Comparison of ENCODE assay signal across 25 cellular contexts in genomic region chr2:112848833-112849232, GRCh38. TPM values are rescaled to one million over a fixed set of nuclear protein-coding genes. Genes with fewer than 3 reads are reported as not detected.
DNase-seq lines count a peak whose midpoint lies in the region; ATAC-seq, FAIRE-seq and TF ChIP-seq lines count a peak whose summit lies in the region.
"Had no signal": no experiment of that assay in that cellular context is flagged by ENCODE, and none has a peak within 500 bp of the region (broad histone marks: within the 10 kb centered on the region; RNA-seq: fewer than 3 reads in every experiment).

No MANE protein-coding gene starts in this region.

- H3K27ac Mint-ChIP-seq in GM23338, result peak overlapping the region; percentile 4; the same call in 1 of the 2 replicates
- H3K27ac Mint-ChIP-seq in WTC11, result peak overlapping the region; percentile 75
- H3K27ac Mint-ChIP-seq: CD4-positive, alpha-beta memory T cell; T-helper 17 cell had no signal

- peak overlapping the region; percentile 81; the same call in 1 of the 2 replicates for H3K27ac ChIP-seq in GM23338 (ENCODE audit: low read depth)
- no peak overlapping the region for H3K27ac ChIP-seq in esophagus muscularis mucosa (replicated peaks in 1 of 4)
- H3K27ac ChIP-seq in Peyer's patch, result no peak overlapping the region
- H3K27ac ChIP-seq: A549, SJCRH30 had no signal

- peaks cover 44% of the 10 kb centered on the region for H3K4me1 ChIP-seq in GM23338 (ENCODE audit: insufficient read depth)
- H3K4me1 ChIP-seq in esophagus muscularis mucosa, result no peaks in the 10 kb centered on the region
- H3K4me1 ChIP-seq in Peyer's patch, result no peaks in the 10 kb centered on the region
- H3K4me1 ChIP-seq: A549, Caco-2, SJCRH30 had no signal

- no peaks in the 10 kb centered on the region for H4K20me1 ChIP-seq in GM23338 (replicated peaks; ENCODE audit: insufficient read depth)

- H3K9me3 Mint-ChIP-seq in GM23338, result peaks cover 20% of the 10 kb centered on the region
- H3K9me3 Mint-ChIP-seq in WTC11, result peaks cover 8% of the 10 kb centered on the region

- no peaks in the 10 kb centered on the region for H3K9me3 ChIP-seq in esophagus muscularis mucosa
- no peaks in the 10 kb centered on the region for H3K9me3 ChIP-seq in Peyer's patch
- H3K9me3 ChIP-seq: A549, Caco-2, SJCRH30 had no signal

- H3K4me3 ChIP-seq in GM23338 (0 out of 2 replicates have a peak overlapping the region, but pooled peaks have one; percentile 14), esophagus muscularis mucosa (no peak overlapping the region), Peyer's patch (no peak overlapping the region)
- H3K4me3 ChIP-seq: A549, SJCRH30 had no signal

- H3K27me3 ChIP-seq in GM23338 (ENCODE audit: insufficient read depth), result no peaks in the 10 kb centered on the region
- no peaks in the 10 kb centered on the region for H3K27me3 ChIP-seq in esophagus muscularis mucosa
- H3K27me3 ChIP-seq in Peyer's patch, result no peaks in the 10 kb centered on the region
- H3K27me3 ChIP-seq: SJCRH30 had no signal

- peak overlapping the region; percentile 61 for H3K4me2 ChIP-seq in GM23338
- H3K4me2 ChIP-seq: A549 had no signal

- TF ChIP-seq CTCF in GM23338 (conservative IDR thresholded peaks at IDR 0.05; ENCODE audit: low read depth in 2 of 2) (no peak), WTC11 (IDR thresholded peaks at IDR 0.05) (no peak), esophagus muscularis mucosa (IDR thresholded peaks at IDR 0.05) (no peak), Peyer's patch (IDR thresholded peaks at IDR 0.05) (no peak), D721Med (IDR thresholded peaks at IDR 0.05; ENCODE audit: insufficient read depth, missing control alignments) (no peak)

- WGBS in esophagus muscularis mucosa, result 82% methylated on average over 1 of the region's 1 CpG

- intact Hi-C loops in esophagus muscularis mucosa (cut with DNase I), result no loop called here

- H3K4me1 Mint-ChIP-seq in GM23338, result peaks cover 43% of the 10 kb centered on the region
- H3K4me1 Mint-ChIP-seq in WTC11, result peaks cover 47% of the 10 kb centered on the region
- H3K4me1 Mint-ChIP-seq: CD4-positive, alpha-beta memory T cell; T-helper 17 cell had no signal

- DNase-seq in COR-L47 (lab: John Stamatoyannopoulos, UW), result peak; percentile 66
- DNase-seq in GM23338 (ENCODE audit: low spot score), result no peak
- DNase-seq in WTC11 (ENCODE audit: low spot score), result no peak
- peak; percentile 80 for DNase-seq in esophagus muscularis mucosa (ENCODE audit: extremely low spot score)
- DNase-seq in Peyer's patch, result no peak
- DNase-seq in left lobe of liver (ENCODE audit: low spot score), result no peak
- no peak for DNase-seq in D721Med (ENCODE audit: insufficient read length, low spot score)
- DNase-seq: AML-193; C1 segment of cervical spinal cord; Caco-2; CD4-positive, alpha-beta memory T cell; DMS79 treated with DMSO at 0.1 percent for 48 hours; KBM-7; MV-4-11; NCI-H1105; NCI-H1436 treated with DMSO at 0.1 percent for 48 hours; NCI-H1930; NCI-H510A; PC-3; SJCRH30; T-helper 17 cell had no signal

- peak; percentile 44 for ATAC-seq in GM23338
- peak; percentile 43 for ATAC-seq in WTC11
- ATAC-seq in left lobe of liver, result no peak
- ATAC-seq: A549, PC-3, Right ventricle myocardium inferior, SK-N-SH treated with all-trans-retinoic acid at 6 μM for 48 hours, T-helper 17 cell had no signal

- no peaks in the 10 kb centered on the region for H3K79me2 ChIP-seq in GM23338 (replicated peaks; ENCODE audit: insufficient read depth)

- H2AFZ ChIP-seq in GM23338, result 0 out of 2 replicates have a peak overlapping the region, but pooled peaks have one; percentile 23

- FAIRE-seq in D721Med (lab: Jason Lieb, UNC), result no peak
- FAIRE-seq: A549 had no signal

- H3K36me3 ChIP-seq in GM23338 (ENCODE audit: insufficient read depth) (no peaks in the 10 kb centered on the region), esophagus muscularis mucosa (no peaks in the 10 kb centered on the region), Peyer's patch (no peaks in the 10 kb centered on the region)
- H3K36me3 ChIP-seq: SJCRH30 had no signal

- 0 out of 2 replicates have a peak, but pooled peaks cover 2% of the 10 kb centered on the region for H3K9me2 ChIP-seq in GM23338 (ENCODE audit: insufficient read depth)

- CTCF ChIA-PET in WTC11 (lab: Charles Lee), result interaction anchor here (0.9 to 4.1 kb wide), 3 partner anchors 36 to 99 kb away, joined by 3 to 21 read pairs (median 4); no protein-coding TSS in a partner anchor

- no peak for TF ChIP-seq EP300 in esophagus muscularis mucosa (IDR thresholded peaks at IDR 0.05)

- peaks cover 5% of the 10 kb centered on the region; the same call in 1 of the 2 replicates for H3F3A ChIP-seq in GM23338 (replicated peaks; ENCODE audit: low read depth)

- POLR2A ChIA-PET in WTC11 (lab: Charles Lee), result no interaction called here

- H3K36me3 Mint-ChIP-seq in GM23338 (ENCODE audit: low read depth) (peaks cover 11% of the 10 kb centered on the region), WTC11 (peaks cover 7% of the 10 kb centered on the region)
- H3K36me3 Mint-ChIP-seq: CD4-positive, alpha-beta memory T cell had no signal

- TF ChIP-seq POLR2A in esophagus muscularis mucosa (IDR thresholded peaks at IDR 0.05; ENCODE audit: low read depth), result no peak
- TF ChIP-seq POLR2A in Peyer's patch (IDR thresholded peaks at IDR 0.05), result no peak

- H3K4me3 Mint-ChIP-seq in GM23338 (no peak overlapping the region), WTC11 (no peak overlapping the region)
- H3K4me3 Mint-ChIP-seq: CD4-positive, alpha-beta memory T cell; T-helper 17 cell had no signal

- H3K27me3 Mint-ChIP-seq in GM23338 (ENCODE audit: insufficient read depth, low read depth, poor library complexity), result peaks cover 10% of the 10 kb centered on the region
- H3K27me3 Mint-ChIP-seq in WTC11 (ENCODE audit: low read depth), result peaks cover 6% of the 10 kb centered on the region

TF ChIP-seq in GM23338, 12 proteins besides CTCF, POLR2A, EP300 and RAD21 (continues in another document):
- TF ChIP-seq CREB1 (CRISPR knock-in tag; IDR thresholded peaks at IDR 0.05; ENCODE audit: low read depth), result no peak
- TF ChIP-seq ZNF331 (CRISPR knock-in tag; IDR thresholded peaks at IDR 0.05; ENCODE audit: low read depth), result no peak
- no peak for TF ChIP-seq POLR2AphosphoS5 (IDR thresholded peaks at IDR 0.05; ENCODE audit: low read depth)
- no peak for TF ChIP-seq REST (IDR thresholded peaks at IDR 0.05; ENCODE audit: unreplicated experiment)

TF ChIP-seq in WTC11, 78 proteins besides CTCF, POLR2A, EP300 and RAD21:
- TF ChIP-seq ZNF423 (CRISPR knock-in tag; IDR thresholded peaks at IDR 0.05) (peak; percentile 53), IRF1 (CRISPR knock-in tag; IDR thresholded peaks at IDR 0.05) (no peak), ATF6 (CRISPR knock-in tag; IDR thresholded peaks at IDR 0.05) (no peak)
TF ChIP-seq in WTC11: peak in this region for 1.

RNA-seq across cellular contexts. Expression of gene IL1B, which starts 12.3 kb away (rescaled TPM):
- not detected in 2 replicates for total RNA-seq in GM23338 (2014; rRNA removed; shearing (Covaris generic))
- 0.14 TPM in 1 of 2 replicates, not detected in the other for polyA plus RNA-seq in GM23338 (2016; fragmentation: Nextera tagmentation; extraction: Ambion mirVana)
- not detected in 3 replicates for total RNA-seq in WTC11 (2021)
- total RNA-seq in esophagus muscularis mucosa, result 1 to 10 TPM in 1 of 4 donors, not detected in 3; 2.7 TPM
- 1 to 10 TPM in 1 of 4 donors, under 1 TPM in 1, not detected in 2; 0.53 to 9.1 TPM for total RNA-seq in Peyer's patch
- total RNA-seq in left lobe of liver, result not detected
- total RNA-seq: H4, Right ventricle myocardium inferior, SJCRH30 had no signal
- polyA plus RNA-seq: CD4-positive, alpha-beta memory T cell had no signal

Comparison
In these comparisons a context has a peak if more than half of its experiments do, and no peak if none do; other contexts are left out.
1. DNase-seq: peak in COR-L47 (single experiment) and esophagus muscularis mucosa (single experiment); none in GM23338 (single experiment), WTC11 (single experiment), Peyer's patch (0 of 3), left lobe of liver (single experiment) and D721Med (single experiment).